In the genomic region with DNA sequence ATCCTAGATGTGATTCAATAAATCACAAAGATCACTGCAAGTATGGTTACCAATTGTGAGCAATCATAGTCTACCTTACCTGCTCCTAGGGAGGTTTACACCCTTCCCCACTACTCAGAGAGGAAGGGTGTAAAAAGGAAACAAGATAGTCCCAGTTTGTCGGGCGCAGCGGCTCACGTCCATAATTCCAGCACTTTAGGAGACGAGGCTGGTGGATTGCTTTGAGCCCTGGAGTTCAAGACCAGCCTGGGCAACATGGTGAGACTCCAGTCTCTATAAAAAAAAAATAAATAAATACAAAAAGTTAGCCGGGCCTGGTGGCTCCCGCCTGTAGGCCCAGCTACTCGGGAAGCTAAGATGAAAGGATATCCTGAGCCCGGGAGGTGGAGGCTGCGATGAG, we compare ENCODE assay signal across 11 cellular contexts. TPM values are rescaled to one million over a fixed set of nuclear protein-coding genes. Genes with fewer than 3 reads are reported as not detected.
A peak's percentile ranks its signal among the peaks of the same experiment; 100 is the strongest.
DNase-seq lines count a peak whose midpoint lies in the region; ATAC-seq and TF ChIP-seq lines count a peak whose summit lies in the region.
"Had no signal": no experiment of that assay in that cellular context is flagged by ENCODE, and none has a peak within 500 bp of the region (broad histone marks: within the 10 kb centered on the region; RNA-seq: fewer than 3 reads in every experiment).

No MANE protein-coding gene starts in this region.

- no peak for ATAC-seq in HG02763 (IDR thresholded peaks at IDR 0.05; ENCODE audit: unreplicated experiment)
- ATAC-seq in GM19452 (IDR thresholded peaks at IDR 0.05; ENCODE audit: unreplicated experiment) = no peak

- H3K4me1 ChIP-seq in OCI-LY3 (ENCODE audit: low read length) (peaks cover 13% of the 10 kb centered on the region), fibroblast of lung (ENCODE audit: control insufficient read depth, extremely low read depth, insufficient read depth, low read length) (peaks cover 5% of the 10 kb centered on the region), skeletal muscle satellite cell (ENCODE audit: control insufficient read depth, insufficient read depth, low read length) (peaks cover 18% of the 10 kb centered on the region)

- peak overlapping the region; percentile 93 for H3K4me2 ChIP-seq in OCI-LY3 (ENCODE audit: low read length)
- H3K4me2 ChIP-seq in fibroblast of lung (ENCODE audit: extremely low read depth, insufficient read depth, low read length) = no peak overlapping the region
- peak overlapping the region; percentile 95 for H3K4me2 ChIP-seq in skeletal muscle satellite cell (ENCODE audit: low read length)

- peaks cover 41% of the 10 kb centered on the region for H3K79me2 ChIP-seq in OCI-LY3 (ENCODE audit: low read length)
- peaks cover 38% of the 10 kb centered on the region for H3K79me2 ChIP-seq in fibroblast of lung (ENCODE audit: control insufficient read depth, insufficient read depth, low read length)

- H3K36me3 ChIP-seq in OCI-LY3 (replicated peaks; ENCODE audit: low read depth, low read length) (no peaks in the 10 kb centered on the region), fibroblast of lung (ENCODE audit: control insufficient read depth, insufficient read depth, low read length) (no peaks in the 10 kb centered on the region), skeletal muscle satellite cell (ENCODE audit: insufficient read depth, low read length) (no peaks in the 10 kb centered on the region)

- CTCF ChIA-PET in activated CD4-positive, alpha-beta T cell treated with anti-CD3 and anti-CD28 coated beads, Interleukin-2, amount 10 ng/mL, durations not matched to agents 7 days and 5 days (lab: Charles Lee) = interaction anchor here (0.6 to 1.0 kb wide), 3 partner anchors 28 to 244 kb away, joined by 3 to 6 read pairs (median 3); no protein-coding TSS in a partner anchor

- peak overlapping the region; percentile 45; the same call in 1 of the 2 replicates for H3K27ac ChIP-seq in OCI-LY3 (ENCODE audit: low read length)
- no peak overlapping the region for H3K27ac ChIP-seq in fibroblast of lung (ENCODE audit: insufficient read depth, low read length)

- H3K27ac Mint-ChIP-seq in activated CD4-positive, alpha-beta T cell treated with anti-CD3 and anti-CD28 coated beads, Interleukin-2, amount 10 ng/mL, durations not matched to agents 7 days and 5 days = peak overlapping the region; percentile 92

- peaks cover 4% of the 10 kb centered on the region for H3K9me3 Mint-ChIP-seq in activated CD4-positive, alpha-beta T cell treated with anti-CD3 and anti-CD28 coated beads, Interleukin-2, amount 10 ng/mL, durations not matched to agents 7 days and 5 days

- POLR2A ChIA-PET in activated CD4-positive, alpha-beta T cell treated with anti-CD3 and anti-CD28 coated beads, Interleukin-2, amount 10 ng/mL, durations not matched to agents 7 days and 5 days (lab: Charles Lee) = no interaction called here

- H3K27me3 ChIP-seq in OCI-LY3 (ENCODE audit: low read depth, low read length) (no peaks in the 10 kb centered on the region), fibroblast of lung (ENCODE audit: control insufficient read depth, insufficient read depth, low read length) (no peaks in the 10 kb centered on the region), skeletal muscle satellite cell (ENCODE audit: control insufficient read depth, insufficient read depth, low read length) (no peaks in the 10 kb centered on the region)
- H3K27me3 ChIP-seq: body of pancreas had no signal

- H3K4me1 Mint-ChIP-seq in activated CD4-positive, alpha-beta T cell treated with anti-CD3 and anti-CD28 coated beads, Interleukin-2, amount 10 ng/mL, durations not matched to agents 7 days and 5 days = peaks cover 44% of the 10 kb centered on the region

- H3K4me3 ChIP-seq in OCI-LY3 (ENCODE audit: low read length) (peak overlapping the region; percentile 87), fibroblast of lung (replicated peaks in 1 of 4; ENCODE audit: control extremely low read depth in 1 of 4, insufficient read depth in 1 of 4, low read depth in 3 of 4, low read length in 4 of 4) (no peak overlapping the region), skeletal muscle satellite cell (ENCODE audit: low read length) (no peak overlapping the region)

- no peaks in the 10 kb centered on the region for H4K20me1 ChIP-seq in OCI-LY3 (ENCODE audit: insufficient read depth, low read length)
- no peaks in the 10 kb centered on the region for H4K20me1 ChIP-seq in fibroblast of lung (ENCODE audit: control insufficient read depth, extremely low read depth, insufficient read depth, low read length)

- H3K9ac ChIP-seq in OCI-LY3 (ENCODE audit: low read length) = peak overlapping the region; percentile 82
- H3K9ac ChIP-seq in fibroblast of lung (ENCODE audit: insufficient read depth, low read length) = no peak overlapping the region
- H3K9ac ChIP-seq in skeletal muscle satellite cell (ENCODE audit: low read depth, low read length) = no peak overlapping the region

- H3K9me3 ChIP-seq in OCI-LY3 (ENCODE audit: insufficient read depth, low read length) (no peaks in the 10 kb centered on the region), fibroblast of lung (ENCODE audit: control insufficient read depth, insufficient read depth, low read depth, low read length) (no peaks in the 10 kb centered on the region), skeletal muscle satellite cell (replicated peaks; ENCODE audit: low read length) (no peaks in the 10 kb centered on the region)
- H3K9me3 ChIP-seq: body of pancreas had no signal

- H3K4me3 Mint-ChIP-seq in activated CD4-positive, alpha-beta T cell treated with anti-CD3 and anti-CD28 coated beads, Interleukin-2, amount 10 ng/mL, durations not matched to agents 7 days and 5 days = peak overlapping the region; percentile 91

- no peaks in the 10 kb centered on the region for H3K27me3 Mint-ChIP-seq in activated CD4-positive, alpha-beta T cell treated with anti-CD3 and anti-CD28 coated beads, Interleukin-2, amount 10 ng/mL, durations not matched to agents 7 days and 5 days

- TF ChIP-seq CTCF in OCI-LY3 (IDR thresholded peaks at IDR 0.05; ENCODE audit: low read depth, low read length) = no peak
- TF ChIP-seq CTCF in fibroblast of lung (conservative IDR thresholded peaks at IDR 0.05 in 1 of 2, IDR thresholded peaks at IDR 0.05 in 1 of 2; ENCODE audit: low read depth in 1 of 2, low read length in 2 of 2) = no peak

- H3K36me3 Mint-ChIP-seq in activated CD4-positive, alpha-beta T cell treated with anti-CD3 and anti-CD28 coated beads, Interleukin-2, amount 10 ng/mL, durations not matched to agents 7 days and 5 days (ENCODE audit: low read depth) = peaks cover 15% of the 10 kb centered on the region

- DNase-seq in activated CD4-positive, alpha-beta T cell treated with anti-CD3 and anti-CD28 coated beads, Interleukin-2, amount 10 ng/mL, durations not matched to agents 7 days and 5 days = no peak
- DNase-seq in activated CD4-positive, alpha-beta T cell treated with anti-CD3 and anti-CD28 coated beads, Interleukin-2, amount 50 U/mL, for 1 hour = no peak
- DNase-seq in fibroblast of lung (ENCODE audit: low read depth in 2 of 2) = no peak
- DNase-seq in NCI-H1105 (lab: John Stamatoyannopoulos, UW) = no peak
- DNase-seq: body of pancreas, DMS79, NCI-H1105 treated with DMSO at 0.1 percent for 48 hours had no signal

- H2AFZ ChIP-seq in OCI-LY3 (ENCODE audit: low read depth, low read length) (peak overlapping the region; percentile 92), fibroblast of lung (ENCODE audit: low read length) (peak overlapping the region; percentile 94)

RNA-seq across cellular contexts. Expression of a gene that starts 1.0 kb away (rescaled TPM):
- total RNA-seq in activated CD4-positive, alpha-beta T cell treated with anti-CD3 and anti-CD28 coated beads, Interleukin-2, amount 10 ng/mL, durations not matched to agents 7 days and 5 days = 10 to 100 TPM; 38.4 to 40.0 TPM
- total RNA-seq in fibroblast of lung = 16.4 and 23.3 TPM in 2 replicates
- polyA plus RNA-seq in fibroblast of lung = 8.3 and 13.9 TPM in 2 replicates
- 10.7 and 13.3 TPM in 2 replicates for polyA plus RNA-seq in fibroblast of lung (2012)
- polyA minus RNA-seq in fibroblast of lung (ENCODE audit: low replicate concordance) = 36.7 and 44.4 TPM in 2 replicates
- total RNA-seq in skeletal muscle satellite cell (2012; rRNA removed) = 17.3 and 17.7 TPM in 2 replicates

RNA-seq across cellular contexts. Expression of a gene that starts 22.2 kb away (rescaled TPM):
- 1 to 10 TPM; 6.3 to 6.6 TPM for total RNA-seq in activated CD4-positive, alpha-beta T cell treated with anti-CD3 and anti-CD28 coated beads, Interleukin-2, amount 10 ng/mL, durations not matched to agents 7 days and 5 days
- total RNA-seq in fibroblast of lung = 6.4 and 7.6 TPM in 2 replicates
- polyA plus RNA-seq in fibroblast of lung = 4.9 TPM in 2 replicates
- polyA plus RNA-seq in fibroblast of lung (2012) = 3.3 and 4.0 TPM in 2 replicates
- 2.6 and 4.1 TPM in 2 replicates for polyA minus RNA-seq in fibroblast of lung (ENCODE audit: low replicate concordance)
- total RNA-seq in skeletal muscle satellite cell (2012; rRNA removed) = 2.3 and 5.7 TPM in 2 replicates

RNA-seq across cellular contexts. Expression of a gene that starts 22.6 kb away (rescaled TPM):
- 10 to 100 TPM; 56.8 to 62.1 TPM for total RNA-seq in activated CD4-positive, alpha-beta T cell treated with anti-CD3 and anti-CD28 coated beads, Interleukin-2, amount 10 ng/mL, durations not matched to agents 7 days and 5 days
- 50.3 and 67.4 TPM in 2 replicates for total RNA-seq in fibroblast of lung
- polyA plus RNA-seq in fibroblast of lung = 42.0 and 44.9 TPM in 2 replicates
- polyA plus RNA-seq in fibroblast of lung (2012) = 41.4 and 43.9 TPM in 2 replicates
- 219 and 268 TPM in 2 replicates for polyA minus RNA-seq in fibroblast of lung (ENCODE audit: low replicate concordance)
- total RNA-seq in skeletal muscle satellite cell (2012; rRNA removed) = 33.0 and 46.1 TPM in 2 replicates
